In the genomic region with DNA sequence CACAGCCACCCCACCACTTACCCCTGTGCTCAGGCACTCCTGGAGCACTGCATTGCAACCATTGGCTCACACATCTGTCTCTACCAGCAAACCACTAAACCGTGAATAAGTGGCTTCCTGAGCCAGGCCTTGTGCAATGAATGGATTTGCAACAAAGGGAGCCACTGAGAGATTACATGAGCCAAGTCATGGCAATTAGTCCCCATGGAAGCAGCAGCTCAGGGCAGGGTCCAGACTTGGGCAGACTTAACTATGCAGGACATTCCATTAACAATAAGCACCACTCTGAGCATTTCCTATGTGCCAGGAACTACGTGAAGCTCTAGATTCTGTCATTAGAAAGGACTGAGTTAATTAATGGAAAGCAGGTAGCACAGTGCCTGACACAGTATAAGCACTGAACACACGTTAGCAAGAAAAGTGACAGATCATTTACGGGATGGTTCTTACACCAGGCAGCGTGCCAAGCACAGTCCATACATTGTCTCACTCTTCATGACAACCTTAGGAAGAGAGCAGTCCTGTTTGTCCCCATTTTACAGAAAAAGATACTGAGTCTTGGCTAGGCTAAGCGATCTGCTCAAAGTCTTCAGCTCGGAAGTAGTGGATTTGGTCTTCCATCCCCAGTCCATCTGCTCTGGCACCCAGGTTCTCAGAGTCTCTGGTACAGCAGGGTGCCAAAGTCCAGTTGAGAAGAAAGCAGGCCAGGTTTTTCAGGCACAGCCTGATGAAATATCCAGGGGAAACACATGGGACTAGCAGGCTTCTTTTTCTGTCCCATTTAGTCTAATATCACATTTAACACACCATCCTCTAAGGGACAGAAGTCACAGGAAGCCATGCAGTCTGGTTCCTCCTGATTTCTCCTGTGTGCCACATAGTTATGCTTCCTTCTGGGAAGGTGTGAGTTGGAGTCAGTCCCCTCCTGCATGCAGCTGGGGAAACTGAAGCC, we compare ENCODE assay signal across 8 cellular contexts. TPM values are rescaled to one million over a fixed set of nuclear protein-coding genes. Genes with fewer than 3 reads are reported as not detected.
A peak's percentile ranks its signal among the peaks of the same experiment; 100 is the strongest.
DNase-seq lines count a peak whose midpoint lies in the region; ATAC-seq and TF ChIP-seq lines count a peak whose summit lies in the region.

No MANE protein-coding gene starts in this region.

- H3K9me3 ChIP-seq in left lung, result no peaks in the 10 kb centered on the region

- no peaks in the 10 kb centered on the region for H3K9me3 Mint-ChIP-seq in activated naive CD8-positive, alpha-beta T cell treated with anti-CD3 and anti-CD28 coated beads, Interleukin-2, amount 10 ng/mL, durations not matched to agents 7 days and 5 days

- peaks cover 12% of the 10 kb centered on the region for H3K36me3 Mint-ChIP-seq in activated naive CD8-positive, alpha-beta T cell treated with anti-CD3 and anti-CD28 coated beads, Interleukin-2, amount 10 ng/mL, durations not matched to agents 7 days and 5 days

- ATAC-seq in activated naive CD8-positive, alpha-beta T cell treated with anti-CD3 and anti-CD28 coated beads, Interleukin-2, amount 10 ng/mL, durations not matched to agents 7 days and 5 days (ENCODE audit: low read depth), result peak; percentile 35
- peak; percentile 45 for ATAC-seq in left lung
- no peak for ATAC-seq in GM21423 (IDR thresholded peaks at IDR 0.05; ENCODE audit: unreplicated experiment)
- ATAC-seq in GM19023 (IDR thresholded peaks at IDR 0.05; ENCODE audit: unreplicated experiment), result no peak

- intact Hi-C loops in left lung (cut with DNase I), result no loop called here

- POLR2A ChIA-PET in activated naive CD8-positive, alpha-beta T cell treated with anti-CD3 and anti-CD28 coated beads, Interleukin-2, amount 10 ng/mL, durations not matched to agents 7 days and 5 days (lab: Charles Lee), result interaction anchor here (0.5 to 9.4 kb wide), 10 partner anchors 8 to 274 kb away, joined by 3 to 83 read pairs (median 16); a partner anchor contains a TSS

- TF ChIP-seq CTCF in left lung (IDR thresholded peaks at IDR 0.05), result no peak

- H3K27me3 Mint-ChIP-seq in activated naive CD8-positive, alpha-beta T cell treated with anti-CD3 and anti-CD28 coated beads, Interleukin-2, amount 10 ng/mL, durations not matched to agents 7 days and 5 days, result no peaks in the 10 kb centered on the region

- DNase-seq in EH (ENCODE audit: low read depth), result peak; percentile 78
- peak; percentile 67 for DNase-seq in NCI-H2029 (lab: John Stamatoyannopoulos, UW)
- DNase-seq in activated naive CD8-positive, alpha-beta T cell treated with anti-CD3 and anti-CD28 coated beads, Interleukin-2, amount 10 ng/mL, durations not matched to agents 7 days and 5 days, result no peak
- DNase-seq in left lung, result no peak
- DNase-seq in stimulated activated CD4-positive, alpha-beta T cell treated with anti-CD3 and anti-CD28 coated beads, Interleukin-12 subunit alpha, Interleukin-12 subunit beta, amount 100 ng/mL, for 4 hours, result no peak
- no peak for DNase-seq in activated CD4-positive, alpha-beta T cell treated with anti-CD3 and anti-CD28 coated beads for 48 hours

- H3K4me1 Mint-ChIP-seq in activated naive CD8-positive, alpha-beta T cell treated with anti-CD3 and anti-CD28 coated beads, Interleukin-2, amount 10 ng/mL, durations not matched to agents 7 days and 5 days, result peaks cover 68% of the 10 kb centered on the region

- H3K27ac ChIP-seq in left lung, result peak overlapping the region in 1 of 2 donors; percentile 59

- no peaks in the 10 kb centered on the region for H3K27me3 ChIP-seq in left lung

- H3K4me3 Mint-ChIP-seq in activated naive CD8-positive, alpha-beta T cell treated with anti-CD3 and anti-CD28 coated beads, Interleukin-2, amount 10 ng/mL, durations not matched to agents 7 days and 5 days, result peak overlapping the region; percentile 76

- no peaks in the 10 kb centered on the region for H3K36me3 ChIP-seq in left lung

- H3K27ac Mint-ChIP-seq in activated naive CD8-positive, alpha-beta T cell treated with anti-CD3 and anti-CD28 coated beads, Interleukin-2, amount 10 ng/mL, durations not matched to agents 7 days and 5 days, result peak overlapping the region; percentile 94

- peaks cover 9 to 50% of the 10 kb centered on the region in 2 donors for H3K4me1 ChIP-seq in left lung

- no peak overlapping the region for H3K4me3 ChIP-seq in left lung

RNA-seq across cellular contexts. Expression of a gene that starts 44.1 kb away (rescaled TPM):
- 1 to 10 TPM; 7.4 to 9.0 TPM for total RNA-seq in activated naive CD8-positive, alpha-beta T cell treated with anti-CD3 and anti-CD28 coated beads, Interleukin-2, amount 10 ng/mL, durations not matched to agents 7 days and 5 days
- under 1 TPM; 0.58 to 0.76 TPM for total RNA-seq in left lung

Comparison
In these comparisons a context has a peak if more than half of its experiments do, and no peak if none do; other contexts are left out.
1. DNase-seq: peak in EH (single experiment) and NCI-H2029 (single experiment); none in activated naive CD8-positive, alpha-beta T cell treated with anti-CD3 and anti-CD28 coated beads, Interleukin-2, amount 10 ng/mL, durations not matched to agents 7 days and 5 days (single experiment), left lung (0 of 2), stimulated activated CD4-positive, alpha-beta T cell treated with anti-CD3 and anti-CD28 coated beads, Interleukin-12 subunit alpha, Interleukin-12 subunit beta, amount 100 ng/mL, for 4 hours (single experiment) and activated CD4-positive, alpha-beta T cell treated with anti-CD3 and anti-CD28 coated beads for 48 hours (single experiment).
2. ATAC-seq: peak in activated naive CD8-positive, alpha-beta T cell treated with anti-CD3 and anti-CD28 coated beads, Interleukin-2, amount 10 ng/mL, durations not matched to agents 7 days and 5 days (single experiment) and left lung (single experiment); none in GM21423 (single experiment) and GM19023 (single experiment).
3. RNA of a gene that starts 44.1 kb away (total RNA-seq): 7.4 to 9.0 TPM in activated naive CD8-positive, alpha-beta T cell treated with anti-CD3 and anti-CD28 coated beads, Interleukin-2, amount 10 ng/mL, durations not matched to agents 7 days and 5 days; 0.58 to 0.76 TPM in left lung; every median in the first group is over 4 times any median in the second.